Comparison of ENCODE assay signal across 26 cellular contexts in the genomic region with DNA sequence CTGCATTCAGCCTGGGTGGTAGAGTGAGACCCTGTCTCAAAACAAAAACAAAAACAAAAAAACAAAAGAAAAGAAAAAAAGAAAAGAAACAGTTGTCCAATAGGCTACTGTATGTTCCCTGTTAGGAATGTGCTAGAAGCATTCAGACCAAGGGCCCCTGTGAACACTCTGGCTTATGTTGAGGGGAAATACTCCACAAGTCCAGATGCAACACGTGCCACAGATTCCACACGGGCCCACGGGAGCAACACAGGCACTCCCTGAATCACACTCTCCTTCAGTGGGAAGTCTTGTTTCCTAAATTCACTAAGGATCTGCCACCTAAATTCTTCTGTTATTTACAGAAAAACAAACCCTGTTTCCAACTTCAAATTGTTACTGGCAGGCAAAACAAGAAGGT.
"Had no signal": no experiment of that assay in that cellular context is flagged by ENCODE, and none has a peak within 500 bp of the region (broad histone marks: within the 10 kb centered on the region; RNA-seq: fewer than 3 reads in every experiment).

No MANE protein-coding gene starts in this region.

- H3K9me3 Mint-ChIP-seq: natural killer cell treated with Interleukin-12 subunit alpha and Interleukin-12 subunit beta and Interleukin-15 and Interleukin-18, amount 100 ng/mL, for 72 hours; nephron progenitor cell; type B pancreatic cell had no signal

- H3K4me1 Mint-ChIP-seq: naive thymus-derived CD8-positive, alpha-beta T cell; nephron progenitor cell; stimulated activated memory B cell treated with anti-CD40 and anti-IgM and Interleukin-4, amounts not matched to agents 10 μg/mL and 1 μg/mL and 100 μg/mL, for 72 hours; stimulated activated naive CD8-positive, alpha-beta T cell treated with anti-CD3 and anti-CD28 coated beads, Interleukin-15, amount 100 ng/mL, for 72 hours had no signal

- H3K27me3 Mint-ChIP-seq: natural killer cell treated with Interleukin-12 subunit alpha and Interleukin-12 subunit beta and Interleukin-15 and Interleukin-18, amount 100 ng/mL, for 72 hours; progenitor cell of endocrine pancreas; stimulated activated memory B cell treated with anti-CD40 and anti-IgM and Interleukin-4, amounts not matched to agents 10 μg/mL and 1 μg/mL and 100 μg/mL, for 72 hours; stimulated activated naive CD8-positive, alpha-beta T cell treated with anti-CD3 and anti-CD28 coated beads, Interleukin-15, amount 100 ng/mL, for 72 hours; type B pancreatic cell had no signal

- H3K36me3 Mint-ChIP-seq: naive thymus-derived CD8-positive, alpha-beta T cell; natural killer cell treated with Interleukin-12 subunit alpha and Interleukin-12 subunit beta and Interleukin-15 and Interleukin-18, amount 100 ng/mL, for 72 hours; neural progenitor cell; stimulated activated memory B cell treated with anti-CD40 and anti-IgM and Interleukin-4, amounts not matched to agents 10 μg/mL and 1 μg/mL and 100 μg/mL, for 72 hours; type B pancreatic cell had no signal

- DNase-seq: naive thymus-derived CD8-positive, alpha-beta T cell; nephron progenitor cell; occipital lobe; ovary; psoas muscle; right cardiac atrium; right lobe of liver; spleen; stimulated activated CD4-positive, alpha-beta T cell treated with anti-CD3 and anti-CD28 coated beads, Interleukin-12 subunit alpha, Interleukin-12 subunit beta, amount 100 ng/mL, for 4 hours; stimulated activated CD4-positive, alpha-beta T cell treated with anti-CD3 and anti-CD28 coated beads, Interleukin-1b, Interleukin-23, amount 100 ng/mL, for 48 hours; stimulated activated CD4-positive, alpha-beta T cell treated with anti-CD3 and anti-CD28 coated beads, Interleukin-4, amount 100 ng/mL, for 1 hour; stimulated activated CD4-positive, alpha-beta T cell treated with anti-CD3 and anti-CD28 coated beads, Interleukin-4, amount 100 ng/mL, for 4 hours; stimulated activated CD8-positive, alpha-beta memory T cell treated with anti-CD3 and anti-CD28 coated beads, Interleukin-4, amount 100 ng/mL, for 48 hours; stimulated activated naive CD4-positive, alpha-beta T cell; stimulated activated naive CD8-positive, alpha-beta T cell treated with anti-CD3 and anti-CD28 coated beads, Interleukin-15, amount 100 ng/mL, for 72 hours; stimulated activated naive CD8-positive, alpha-beta T cell treated with anti-CD3 and anti-CD28 coated beads, Interleukin-15, Interleukin-2, amounts not matched to agents 100 U/mL and 50 U/mL, for 24 hours; substantia nigra; testis; tibial artery; transverse colon; upper lobe of right lung had no signal

- H3K4me3 Mint-ChIP-seq: naive thymus-derived CD8-positive, alpha-beta T cell; natural killer cell treated with Interleukin-12 subunit alpha and Interleukin-12 subunit beta and Interleukin-15 and Interleukin-18, amount 100 ng/mL, for 72 hours; nephron progenitor cell; neural progenitor cell; stimulated activated memory B cell treated with anti-CD40 and anti-IgM and Interleukin-4, amounts not matched to agents 10 μg/mL and 1 μg/mL and 100 μg/mL, for 72 hours; stimulated activated naive CD8-positive, alpha-beta T cell treated with anti-CD3 and anti-CD28 coated beads, Interleukin-15, amount 100 ng/mL, for 72 hours; type B pancreatic cell had no signal

- H3K27ac Mint-ChIP-seq: naive thymus-derived CD8-positive, alpha-beta T cell; natural killer cell treated with Interleukin-12 subunit alpha and Interleukin-12 subunit beta and Interleukin-15 and Interleukin-18, amount 100 ng/mL, for 72 hours; nephron progenitor cell; neural progenitor cell; progenitor cell of endocrine pancreas; stimulated activated memory B cell treated with anti-CD40 and anti-IgM and Interleukin-4, amounts not matched to agents 10 μg/mL and 1 μg/mL and 100 μg/mL, for 72 hours; stimulated activated naive CD8-positive, alpha-beta T cell treated with anti-CD3 and anti-CD28 coated beads, Interleukin-15, amount 100 ng/mL, for 72 hours; type B pancreatic cell had no signal
